In genomic region chr22:27612075-27612474, GRCh38 we compare ENCODE assay signal across 15 cellular contexts.
"Had no signal": no experiment of that assay in that cellular context is flagged by ENCODE, and none has a peak within 500 bp of the region (broad histone marks: within the 10 kb centered on the region; RNA-seq: fewer than 3 reads in every experiment).

No MANE protein-coding gene starts in this region.

- H3K36me3 ChIP-seq: esophagus squamous epithelium, sigmoid colon, upper lobe of left lung, WERI-Rb-1 had no signal

- DNase-seq: activated CD4-positive, alpha-beta T cell treated with anti-CD3 and anti-CD28 coated beads for 4 hours; activated CD8-positive, alpha-beta memory T cell treated with anti-CD3 and anti-CD28 coated beads, Interleukin-2, amount 50 U/mL, for 4 hours; activated CD8-positive, alpha-beta T cell treated with anti-CD3 and anti-CD28 coated beads for 36 hours; activated naive CD4-positive, alpha-beta T cell; esophagus squamous epithelium; foreskin fibroblast; left colon; naive thymus-derived CD8-positive, alpha-beta T cell; occipital lobe; sigmoid colon; stimulated activated CD4-positive, alpha-beta T cell treated with anti-CD3 and anti-CD28 coated beads, Interleukin-12 subunit alpha, Interleukin-12 subunit beta, amount 100 ng/mL, for 4 hours; stimulated activated naive CD4-positive, alpha-beta T cell treated with Interleukin-2 at 50 U/mL for 16 hours; WERI-Rb-1 had no signal

- H3K27ac ChIP-seq: esophagus squamous epithelium, sigmoid colon, upper lobe of left lung, WERI-Rb-1 had no signal

- ATAC-seq: activated CD8-positive, alpha-beta T cell treated with anti-CD3 and anti-CD28 coated beads for 36 hours; left colon; naive thymus-derived CD8-positive, alpha-beta T cell had no signal

- H3K9me3 ChIP-seq: esophagus squamous epithelium, sigmoid colon, upper lobe of left lung had no signal

- FAIRE-seq: astrocyte had no signal

- H3K4me3 ChIP-seq: esophagus squamous epithelium, sigmoid colon, upper lobe of left lung had no signal
